Comparison of ENCODE assay signal across 10 cellular contexts in the genomic region with DNA sequence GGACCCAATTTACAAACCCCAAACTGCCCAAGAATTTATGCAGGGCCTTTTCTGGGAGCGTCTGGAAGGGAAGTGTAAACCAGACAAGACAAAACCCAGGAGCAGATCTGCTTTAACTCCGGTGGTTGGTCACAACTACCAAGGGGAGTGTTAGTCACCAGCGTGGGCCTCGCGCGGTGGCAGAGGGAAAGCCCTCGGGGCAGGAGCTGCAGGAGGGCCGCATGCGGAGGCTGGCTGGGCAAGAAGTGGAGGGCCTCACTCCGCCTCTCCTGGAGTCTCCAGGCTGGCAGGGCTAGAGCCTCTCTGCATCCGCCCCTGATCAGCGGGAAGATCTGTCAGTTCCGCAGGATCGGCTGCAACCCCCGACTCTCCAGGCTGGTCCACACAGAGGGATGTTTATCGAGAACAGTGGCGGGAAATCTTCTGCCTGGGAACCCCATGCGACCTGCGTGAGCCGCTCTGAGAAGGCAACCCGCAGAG. TPM values are rescaled to one million over a fixed set of nuclear protein-coding genes. Genes with fewer than 3 reads are reported as not detected.
A peak's percentile ranks its signal among the peaks of the same experiment; 100 is the strongest.
DNase-seq lines count a peak whose midpoint lies in the region; ATAC-seq and TF ChIP-seq lines count a peak whose summit lies in the region.
"Had no signal": no experiment of that assay in that cellular context is flagged by ENCODE, and none has a peak within 500 bp of the region (broad histone marks: within the 10 kb centered on the region; RNA-seq: fewer than 3 reads in every experiment).

No MANE protein-coding gene starts in this region.

- TF ChIP-seq RAD21 in SK-N-SH (IDR thresholded peaks at IDR 0.05; ENCODE audit: low read length), result no peak

- DNase-seq in BJ (ENCODE audit: low read depth) (peak; percentile 65), SK-N-SH (peak; percentile 50), foreskin keratinocyte (peak in 1 of 2 donors; percentile 26), osteoblast (ENCODE audit: insufficient read length, low spot score, missing footprints) (peak; percentile 87), NCI-H1436 (lab: John Stamatoyannopoulos, UW) (no peak)
- no peak for DNase-seq in stimulated activated naive CD8-positive, alpha-beta T cell treated with anti-CD3 and anti-CD28 coated beads, Interleukin-15, amount 100 ng/mL, for 72 hours

- H3K9me3 ChIP-seq in SK-N-SH (no peaks in the 10 kb centered on the region), osteoblast (ENCODE audit: low read depth, low read length) (no peaks in the 10 kb centered on the region)
- H3K9me3 ChIP-seq: tibial nerve had no signal

- H4K20me1 ChIP-seq in SK-N-SH (ENCODE audit: insufficient read depth), result no peaks in the 10 kb centered on the region
- H4K20me1 ChIP-seq in osteoblast (ENCODE audit: insufficient read depth, low read length), result no peaks in the 10 kb centered on the region

- ATAC-seq in foreskin keratinocyte (peak; percentile 50), GM21515 (IDR thresholded peaks at IDR 0.05; ENCODE audit: unreplicated experiment) (no peak), GM18873 (IDR thresholded peaks at IDR 0.05; ENCODE audit: low FRiP score, unreplicated experiment) (no peak)
- no peak for ATAC-seq in stimulated activated naive CD8-positive, alpha-beta T cell treated with anti-CD3 and anti-CD28 coated beads, Interleukin-15, amount 100 ng/mL, for 72 hours

- no peaks in the 10 kb centered on the region for H3K9me3 Mint-ChIP-seq in stimulated activated naive CD8-positive, alpha-beta T cell treated with anti-CD3 and anti-CD28 coated beads, Interleukin-15, amount 100 ng/mL, for 72 hours

- H3K36me3 ChIP-seq in BJ (ENCODE audit: control insufficient read depth, insufficient read depth, low read length) (no peaks in the 10 kb centered on the region), SK-N-SH (replicated peaks in 1 of 2; ENCODE audit: control insufficient read depth in 1 of 2, insufficient read depth in 2 of 2, low read length in 1 of 2) (no peaks in the 10 kb centered on the region), osteoblast (ENCODE audit: insufficient read depth, low read length) (no peaks in the 10 kb centered on the region)
- H3K36me3 ChIP-seq: tibial nerve had no signal

- H3K9ac ChIP-seq in SK-N-SH, result no peak overlapping the region

- H3K27me3 ChIP-seq in BJ (ENCODE audit: control insufficient read depth, insufficient read depth, low read length), result no peaks in the 10 kb centered on the region
- peaks cover 46% of the 10 kb centered on the region for H3K27me3 ChIP-seq in SK-N-SH (ENCODE audit: insufficient read depth)
- H3K27me3 ChIP-seq in foreskin keratinocyte, result peaks cover 43% of the 10 kb centered on the region
- no peaks in the 10 kb centered on the region for H3K27me3 ChIP-seq in osteoblast (ENCODE audit: insufficient read depth, low read length)

- H3K4me2 ChIP-seq in SK-N-SH (peak overlapping the region; percentile 79), osteoblast (ENCODE audit: insufficient read depth, low read length) (peak overlapping the region; percentile 93)

- POLR2A ChIA-PET in BJ (lab: Charles Lee), result no interaction called here
- POLR2A ChIA-PET in SK-N-SH (lab: Yijun Ruan, JAX), result no interaction called here

- H3K4me3 Mint-ChIP-seq in stimulated activated naive CD8-positive, alpha-beta T cell treated with anti-CD3 and anti-CD28 coated beads, Interleukin-15, amount 100 ng/mL, for 72 hours, result no peak overlapping the region

- H3K79me2 ChIP-seq in SK-N-SH (ENCODE audit: insufficient read depth) (no peaks in the 10 kb centered on the region), osteoblast (ENCODE audit: insufficient read depth, low read length) (no peaks in the 10 kb centered on the region)

- H2AFZ ChIP-seq in SK-N-SH (ENCODE audit: low read depth) (no peak overlapping the region; the same call in 1 of the 2 replicates), osteoblast (ENCODE audit: low read length) (peak overlapping the region; percentile 90)

- H3F3A ChIP-seq in SK-N-SH (replicated peaks; ENCODE audit: insufficient read depth), result no peaks in the 10 kb centered on the region

- TF ChIP-seq EP300 in SK-N-SH (IDR thresholded peaks at IDR 0.05; ENCODE audit: borderline replicate concordance in 1 of 2, low read depth in 1 of 2, low read length in 1 of 2), result no peak

- H3K4me3 ChIP-seq in BJ (ENCODE audit: low read depth, low read length) (peak overlapping the region; percentile 15), SK-N-SH (ENCODE audit: low read depth in 2 of 2, low read length in 1 of 2) (no peak overlapping the region), osteoblast (ENCODE audit: insufficient read depth, low read length) (peak overlapping the region; percentile 71)

- WGBS in SK-N-SH (ENCODE audit: low lambda C conversion rate), result 3% methylated on average over 4 of the region's 21 CpGs

- CTCF ChIA-PET in BJ (lab: Yijun Ruan, JAX), result no interaction called here
- CTCF ChIA-PET in SK-N-SH (lab: Yijun Ruan, JAX), result no interaction called here

- no peak overlapping the region for H3K27ac Mint-ChIP-seq in stimulated activated naive CD8-positive, alpha-beta T cell treated with anti-CD3 and anti-CD28 coated beads, Interleukin-15, amount 100 ng/mL, for 72 hours
- H3K27ac Mint-ChIP-seq: CD4-positive, alpha-beta memory T cell had no signal

- H3K4me1 ChIP-seq in SK-N-SH (ENCODE audit: control insufficient read depth in 1 of 2, insufficient read depth in 2 of 2, low read depth in 1 of 2, low read length in 1 of 2) (peaks cover 0 to 13% of the 10 kb centered on the region in 2 experiments; a peak in 1 of 4 replicates), foreskin keratinocyte (peaks cover 28% of the 10 kb centered on the region), osteoblast (ENCODE audit: insufficient read depth, low read length) (peaks cover 39% of the 10 kb centered on the region)

- H3K4me1 Mint-ChIP-seq in stimulated activated naive CD8-positive, alpha-beta T cell treated with anti-CD3 and anti-CD28 coated beads, Interleukin-15, amount 100 ng/mL, for 72 hours, result peaks cover 16% of the 10 kb centered on the region

- H3K9me2 ChIP-seq in SK-N-SH, result no peaks in the 10 kb centered on the region

- no peak overlapping the region for H3K27ac ChIP-seq in SK-N-SH (ENCODE audit: low read depth in 2 of 2, low read length in 1 of 2)
- H3K27ac ChIP-seq in foreskin keratinocyte, result no peak overlapping the region
- peak overlapping the region; percentile 50 for H3K27ac ChIP-seq in osteoblast (ENCODE audit: low read depth, low read length)

- TF ChIP-seq CTCF in BJ (IDR thresholded peaks at IDR 0.05; ENCODE audit: insufficient read depth, low read depth, low read length) (no peak), SK-N-SH (IDR thresholded peaks at IDR 0.05) (no peak), foreskin keratinocyte (conservative IDR thresholded peaks at IDR 0.05) (no peak), osteoblast (IDR thresholded peaks at IDR 0.05; ENCODE audit: extremely low read depth, low read depth, low read length) (no peak)

- peaks cover 39% of the 10 kb centered on the region for H3K27me3 Mint-ChIP-seq in stimulated activated naive CD8-positive, alpha-beta T cell treated with anti-CD3 and anti-CD28 coated beads, Interleukin-15, amount 100 ng/mL, for 72 hours

TF ChIP-seq in SK-N-SH, 30 proteins besides CTCF, POLR2A, EP300 and RAD21:
- TF ChIP-seq, protein P1, sequence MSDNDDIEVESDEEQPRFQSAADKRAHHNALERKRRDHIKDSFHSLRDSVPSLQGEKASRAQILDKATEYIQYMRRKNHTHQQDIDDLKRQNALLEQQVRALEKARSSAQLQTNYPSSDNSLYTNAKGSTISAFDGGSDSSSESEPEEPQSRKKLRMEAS (IDR thresholded peaks at IDR 0.05; ENCODE audit: low read depth), result peak; percentile 9; the same call in 1 of the 2 replicates
- no peak for TF ChIP-seq ELF1 (IDR thresholded peaks at IDR 0.05)

RNA-seq across cellular contexts. Expression of gene COL24A1, which starts 2.0 kb away (rescaled TPM):
- polyA plus RNA-seq in BJ (2011; rRNA removed), result 0.28 and 0.59 TPM in 2 replicates
- polyA minus RNA-seq in BJ (2011; rRNA and poly(A)+ RNA removed), result 1.2 and 2.7 TPM in 2 replicates
- polyA plus RNA-seq in SK-N-SH (2012; rRNA removed), result not detected in 2 replicates
- 0.01 TPM in 1 of 2 replicates, not detected in the other for polyA plus RNA-seq in SK-N-SH (2012; cell fraction: cytosol; rRNA removed)
- polyA plus RNA-seq in SK-N-SH (2012; cell fraction: nucleus; rRNA removed), result 0.04 TPM in 1 of 2 replicates, not detected in the other
- 0.04 and 0.17 TPM in 2 replicates for total RNA-seq in foreskin keratinocyte
- polyA plus RNA-seq in foreskin keratinocyte, result 0.02 and 0.06 TPM in 2 replicates
- total RNA-seq in osteoblast, result 1.1 and 1.8 TPM in 2 replicates
- polyA plus RNA-seq: CD4-positive, alpha-beta memory T cell had no signal

Comparison
In these comparisons a context has a peak if more than half of its experiments do, and no peak if none do; other contexts are left out.
1. DNase-seq: peak in BJ (single experiment), SK-N-SH (single experiment) and osteoblast (single experiment); none in stimulated activated naive CD8-positive, alpha-beta T cell treated with anti-CD3 and anti-CD28 coated beads, Interleukin-15, amount 100 ng/mL, for 72 hours (0 of 2) and NCI-H1436 (single experiment).
2. H3K4me3 ChIP-seq: peak in BJ (single experiment) and osteoblast (single experiment); none in SK-N-SH (0 of 2).